In the genomic region with DNA sequence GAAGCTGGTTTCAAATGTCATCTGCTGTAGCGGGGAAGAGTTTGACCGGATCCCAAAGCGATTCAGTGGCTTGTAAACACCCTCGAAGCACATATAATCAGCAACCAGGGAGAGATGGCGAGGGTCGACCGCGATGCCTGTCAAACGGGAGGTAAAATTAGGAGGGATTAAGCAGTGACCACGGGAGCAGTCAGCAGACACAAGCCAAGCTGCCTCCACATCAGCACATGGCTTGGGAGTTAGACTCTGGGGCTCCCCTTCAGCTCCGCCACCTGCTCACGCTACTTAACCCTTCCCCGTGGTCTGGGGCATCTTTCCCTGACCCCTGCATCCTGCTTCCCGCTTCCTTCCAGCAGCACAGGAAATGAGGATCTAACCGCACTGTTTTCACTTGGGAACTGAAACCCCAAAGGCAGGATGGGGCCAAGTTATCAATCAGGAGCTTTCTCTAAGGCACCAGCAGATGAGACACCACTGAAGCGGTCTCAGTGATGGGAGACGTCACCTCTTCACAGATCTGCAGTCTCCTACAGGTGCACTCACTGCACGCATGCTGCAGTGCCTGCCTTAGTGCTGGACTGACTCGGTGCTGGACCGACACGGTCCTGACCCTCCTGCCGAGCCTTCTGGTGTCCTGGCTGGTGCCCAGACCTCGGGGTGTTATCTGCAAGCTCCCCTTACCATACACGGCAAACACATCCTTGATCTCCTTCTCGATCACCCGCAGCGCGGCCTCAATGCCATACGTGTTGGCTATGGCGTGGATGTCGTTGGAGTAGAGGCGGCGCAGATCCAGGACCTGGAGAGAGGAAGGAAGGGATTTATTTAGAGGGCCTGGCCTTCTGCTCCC, we compare ENCODE assay signal across 17 cellular contexts.
DNase-seq lines count a peak whose midpoint lies in the region; ATAC-seq and TF ChIP-seq lines count a peak whose summit lies in the region.
"Had no signal": no experiment of that assay in that cellular context is flagged by ENCODE, and none has a peak within 500 bp of the region (broad histone marks: within the 10 kb centered on the region; RNA-seq: fewer than 3 reads in every experiment).

No MANE protein-coding gene starts in this region.

- TF ChIP-seq POLR2A in gastrocnemius medialis (IDR thresholded peaks at IDR 0.05) = peak in 1 of 2 donors; percentile 39

- H3K4me3 ChIP-seq in coronary artery = peak overlapping the region; percentile 26
- no peak overlapping the region for H3K4me3 ChIP-seq in right cardiac atrium (ENCODE audit: low read length)
- H3K4me3 ChIP-seq in gastrocnemius medialis = no peak overlapping the region
- no peak overlapping the region for H3K4me3 ChIP-seq in foreskin fibroblast (ENCODE audit: low read depth in 1 of 2, low read length in 2 of 2)
- H3K4me3 ChIP-seq: testis had no signal

- peak; percentile 18 to 24 for ATAC-seq in right cardiac atrium
- ATAC-seq in gastrocnemius medialis = peak in 1 of 2 donors; percentile 7

- WGBS in right cardiac atrium = 50% methylated on average over 33 of the region's 33 CpGs

- peaks cover 0 to 71% of the 10 kb centered on the region in 2 donors for H3K36me3 ChIP-seq in gastrocnemius medialis

- in situ Hi-C loops in gastrocnemius medialis (cut with MboI; ENCODE audit: low sequenced_read_pairs in 4 of 4) = no loop called here

- H3K4me1 ChIP-seq in right cardiac atrium (ENCODE audit: control insufficient read depth, insufficient read depth, low read length) (peaks cover 10% of the 10 kb centered on the region), gastrocnemius medialis (peaks cover 4 to 14% of the 10 kb centered on the region in 2 donors)

- H3K9me3 ChIP-seq in right cardiac atrium (ENCODE audit: control insufficient read depth, low read length) (no peaks in the 10 kb centered on the region), gastrocnemius medialis (no peaks in the 10 kb centered on the region)
- H3K9me3 ChIP-seq: testis had no signal

- H3K27me3 ChIP-seq in right cardiac atrium (ENCODE audit: control insufficient read depth, insufficient read depth) (no peaks in the 10 kb centered on the region), gastrocnemius medialis (no peaks in the 10 kb centered on the region)
- H3K27me3 ChIP-seq: brain microvascular endothelial cell, testis had no signal

- TF ChIP-seq CTCF in coronary artery (IDR thresholded peaks at IDR 0.05) = no peak
- TF ChIP-seq CTCF in gastrocnemius medialis (IDR thresholded peaks at IDR 0.05 in 4 of 5, conservative IDR thresholded peaks at IDR 0.05 in 1 of 5) = no peak
- TF ChIP-seq CTCF in foreskin fibroblast (IDR thresholded peaks at IDR 0.05; ENCODE audit: low read depth, low read length) = no peak

- peak overlapping the region; percentile 12 to 67 for H3K27ac ChIP-seq in coronary artery
- no peak overlapping the region for H3K27ac ChIP-seq in right cardiac atrium (ENCODE audit: low read length)
- peak overlapping the region; percentile 73 to 79 (median 76) for H3K27ac ChIP-seq in gastrocnemius medialis
- H3K27ac ChIP-seq: brain microvascular endothelial cell had no signal

- intact Hi-C loops in right cardiac atrium (cut with DNase I) = no loop called here
- intact Hi-C loops in gastrocnemius medialis (cut with DNase I; ENCODE audit: low total_unique reads) = no loop called here

- DNase-seq in MV-4-11 (lab: John Stamatoyannopoulos, UW) (peak; percentile 74), coronary artery (ENCODE audit: low spot score) (no peak), right cardiac atrium (peak in 1 of 3 donors; percentile 31), gastrocnemius medialis (no peak), foreskin fibroblast (no peak), Ammon's horn (ENCODE audit: low spot score) (no peak), LoVo (ENCODE audit: low spot score) (no peak)
- DNase-seq in activated CD4-positive, alpha-beta T cell treated with anti-CD3 and anti-CD28 coated beads, Interleukin-2, amount 50 U/mL, for 48 hours = no peak
- DNase-seq: activated CD4-positive, alpha-beta T cell treated with anti-CD3 and anti-CD28 coated beads for 1 hour; activated CD8-positive, alpha-beta memory T cell treated with anti-CD3 and anti-CD28 coated beads, Interleukin-2, amount 50 U/mL, for 4 hours; activated naive CD4-positive, alpha-beta T cell treated with Interleukin-2 at 50 U/mL for 16 hours; brain microvascular endothelial cell; NCI-H1694; NCI-H446; SHP77 treated with DMSO at 0.1 percent for 48 hours; stimulated activated CD4-positive, alpha-beta T cell treated with anti-CD3 and anti-CD28 coated beads, Interleukin-2, amount 100 ng/mL, for 24 hours; testis had no signal
